Comparison of ENCODE assay signal across 9 cellular contexts in genomic region chr14:55556929-55557623, GRCh38. TPM values are rescaled to one million over a fixed set of nuclear protein-coding genes. Genes with fewer than 3 reads are reported as not detected.
DNase-seq lines count a peak whose midpoint lies in the region; ATAC-seq and TF ChIP-seq lines count a peak whose summit lies in the region.
"Had no signal": no experiment of that assay in that cellular context is flagged by ENCODE, and none has a peak within 500 bp of the region (broad histone marks: within the 10 kb centered on the region; RNA-seq: fewer than 3 reads in every experiment).

No MANE protein-coding gene starts in this region.

- peak overlapping the region; percentile 16 for H3K27ac ChIP-seq in mesodermal cell (ENCODE audit: low read depth, low read length, severe bottlenecking)

- H3K36me3 ChIP-seq in mesodermal cell (ENCODE audit: control insufficient read depth, insufficient read depth, low read length), result no peaks in the 10 kb centered on the region

- H3K4me3 ChIP-seq in choroid plexus epithelial cell (ENCODE audit: low read depth, low read length), result no peak overlapping the region
- no peak overlapping the region for H3K4me3 ChIP-seq in mesodermal cell (ENCODE audit: extremely low read depth, insufficient read depth, low read length, poor library complexity, severe bottlenecking)
- H3K4me3 ChIP-seq: GM12878 had no signal

- no peak overlapping the region for H3K4me3 Mint-ChIP-seq in stimulated activated naive CD8-positive, alpha-beta T cell treated with anti-CD3 and anti-CD28 coated beads, Interleukin-15, amount 100 ng/mL, for 72 hours

- TF ChIP-seq CTCF in choroid plexus epithelial cell (conservative IDR thresholded peaks at IDR 0.05; ENCODE audit: low read depth, low read length), result no peak

- H3K27ac Mint-ChIP-seq in stimulated activated naive CD8-positive, alpha-beta T cell treated with anti-CD3 and anti-CD28 coated beads, Interleukin-15, amount 100 ng/mL, for 72 hours, result no peak overlapping the region

- ATAC-seq in HG02884 (IDR thresholded peaks at IDR 0.05; ENCODE audit: unreplicated experiment) (no peak), GM21528 (IDR thresholded peaks at IDR 0.05; ENCODE audit: low FRiP score, unreplicated experiment) (no peak)
- no peak for ATAC-seq in stimulated activated naive CD8-positive, alpha-beta T cell treated with anti-CD3 and anti-CD28 coated beads, Interleukin-15, amount 100 ng/mL, for 72 hours
- ATAC-seq: GM12878 had no signal

- no peaks in the 10 kb centered on the region for H3K9me3 ChIP-seq in mesodermal cell (ENCODE audit: control insufficient read depth, low read length)

- 71 to 86% methylated on average over 3 of the region's 3 CpGs for WGBS in mesodermal cell (ENCODE audit: insufficient coverage in 2 of 2), 2 experiments

- H3K9me3 Mint-ChIP-seq in stimulated activated naive CD8-positive, alpha-beta T cell treated with anti-CD3 and anti-CD28 coated beads, Interleukin-15, amount 100 ng/mL, for 72 hours, result peaks cover 0 to 7% of the 10 kb centered on the region in 2 donors

- H3K27me3 Mint-ChIP-seq in stimulated activated naive CD8-positive, alpha-beta T cell treated with anti-CD3 and anti-CD28 coated beads, Interleukin-15, amount 100 ng/mL, for 72 hours, result no peaks in the 10 kb centered on the region

- H3K4me1 ChIP-seq in mesodermal cell (ENCODE audit: control insufficient read depth, insufficient read depth, low read length, poor library complexity, severe bottlenecking), result peaks cover 4% of the 10 kb centered on the region

- H3K4me1 Mint-ChIP-seq in stimulated activated naive CD8-positive, alpha-beta T cell treated with anti-CD3 and anti-CD28 coated beads, Interleukin-15, amount 100 ng/mL, for 72 hours, result no peaks in the 10 kb centered on the region

- DNase-seq in COR-L47 (lab: John Stamatoyannopoulos, UW), result peak; percentile 82
- DNase-seq in NCI-H2107 (lab: John Stamatoyannopoulos, UW), result peak; percentile 81
- peak; percentile 74 for DNase-seq in choroid plexus epithelial cell (ENCODE audit: low read depth)
- no peak for DNase-seq in stimulated activated naive CD8-positive, alpha-beta T cell treated with anti-CD3 and anti-CD28 coated beads, Interleukin-15, amount 100 ng/mL, for 72 hours
- no peak for DNase-seq in UCSD-AML1 (lab: John Stamatoyannopoulos, UW; ENCODE audit: unreplicated experiment)

RNA-seq across cellular contexts. Expression of gene KTN1, which starts 22.9 kb away (rescaled TPM):
- 148 TPM for polyA plus RNA-seq in mesodermal cell (2013, experiment 1 of 2)
- 189 TPM for polyA plus RNA-seq in mesodermal cell (2013, experiment 2 of 2)

Comparison
In these comparisons a context has a peak if more than half of its experiments do, and no peak if none do; other contexts are left out.
1. DNase-seq: peak in COR-L47 (single experiment), NCI-H2107 (single experiment) and choroid plexus epithelial cell (single experiment); none in stimulated activated naive CD8-positive, alpha-beta T cell treated with anti-CD3 and anti-CD28 coated beads, Interleukin-15, amount 100 ng/mL, for 72 hours (0 of 2) and UCSD-AML1 (single experiment).